In genomic region chr19:5913739-5914357, GRCh38 we compare ENCODE assay signal across 9 cellular contexts. TPM values are rescaled to one million over a fixed set of nuclear protein-coding genes. Genes with fewer than 3 reads are reported as not detected.
DNase-seq lines count a peak whose midpoint lies in the region; ATAC-seq, FAIRE-seq and TF ChIP-seq lines count a peak whose summit lies in the region.
"Had no signal": no experiment of that assay in that cellular context is flagged by ENCODE, and none has a peak within 500 bp of the region (broad histone marks: within the 10 kb centered on the region; RNA-seq: fewer than 3 reads in every experiment).

Gene CAPS, plus strand, starts transcription at chr19:5914254. Its CDS starts 153 bp downstream, at chr19:5914407.

- H3K4me3 Mint-ChIP-seq in activated T-cell treated with anti-CD3 and anti-CD28 coated beads, Interleukin-2, amount 50 U/mL, for 24 hours = no peak within 1 kb of the TSS
- no peak within 1 kb of the TSS for H3K4me3 Mint-ChIP-seq in chondrocyte (ENCODE audit: unreplicated experiment)

- no peak; the same call in 1 of the 2 replicates for TF ChIP-seq RAD21 in HepG2 (CRISPR knock-in tag; IDR thresholded peaks at IDR 0.05)

- FAIRE-seq in HepG2 (lab: Jason Lieb, UNC) = peak; percentile 42

- 33% methylated on average over 5 of the region's 10 CpGs for WGBS in HepG2 (ENCODE audit: low lambda C conversion rate)
- 70% methylated on average over 10 of the region's 10 CpGs; no CpG with 5 or more reads in 1 of the 2 donors for WGBS in upper lobe of left lung, 2 donors

- CTCF ChIA-PET in HepG2 (lab: Yijun Ruan, JAX; ENCODE audit: low intra/inter-chr PET ratio, low total read pairs) = no interaction called here

- no peaks in the 10 kb centered on the region for H4K20me1 ChIP-seq in HepG2 (ENCODE audit: insufficient read depth, low read length)

- no peak for TF ChIP-seq EP300 in HepG2 (IDR thresholded peaks at IDR 0.05; ENCODE audit: low read depth in 2 of 2, low read length in 2 of 2)
- TF ChIP-seq EP300 in HepG2 (CRISPR knock-in tag; IDR thresholded peaks at IDR 0.05; ENCODE audit: borderline replicate concordance) = no peak
- no peak for TF ChIP-seq EP300 in upper lobe of left lung (IDR thresholded peaks at IDR 0.05)

- H3K4me2 ChIP-seq in HepG2 (ENCODE audit: low read depth, low read length) = peak within 1 kb of the TSS; percentile 53

- H3K79me2 ChIP-seq in HepG2 (ENCODE audit: insufficient read depth, low read length) = no peaks in the 10 kb centered on the region

- H3K36me3 ChIP-seq in HepG2 (replicated peaks in 1 of 2; ENCODE audit: control insufficient read depth in 1 of 2, insufficient read depth in 2 of 2, low read length in 2 of 2) = peaks cover 14 to 24% of the 10 kb centered on the region in 2 experiments; a peak in 4 of 5 replicates
- peaks cover 4 to 69% (median 47%) of the 10 kb centered on the region in 4 donors for H3K36me3 ChIP-seq in upper lobe of left lung
- peaks cover 40% of the 10 kb centered on the region for H3K36me3 ChIP-seq in WERI-Rb-1

- H3K4me3 ChIP-seq in HepG2 (replicated peaks in 1 of 3; ENCODE audit: insufficient read depth in 1 of 3, low read depth in 2 of 3, low read length in 3 of 3) (no peak within 1 kb of the TSS), upper lobe of left lung (peak within 1 kb of the TSS in 3 of 4 donors; percentile 11 to 17 (median 11)), WERI-Rb-1 (ENCODE audit: low read depth, low read length) (no peak within 1 kb of the TSS)

- in situ Hi-C loops in HepG2 (cut with HindIII; ENCODE audit: extremely low pct_ligation_motif_present, low pct_unique_long_range_greater_than_20kb) = loop anchor here (5.0 kb wide), 1 partner anchor 38 kb away; no protein-coding TSS in a partner anchor

- ATAC-seq in HepG2 = peak; percentile 7
- ATAC-seq in upper lobe of left lung (ENCODE audit: low FRiP score in 2 of 2) = peak; percentile 65 to 84
- ATAC-seq in GM21717 (IDR thresholded peaks at IDR 0.05; ENCODE audit: unreplicated experiment) = no peak

- TF ChIP-seq CTCF in chondrocyte (IDR thresholded peaks at IDR 0.05) = no peak
- TF ChIP-seq CTCF in HepG2 (CRISPR knock-in tag; IDR thresholded peaks at IDR 0.05) = no peak
- no peak for TF ChIP-seq CTCF in upper lobe of left lung (IDR thresholded peaks at IDR 0.05)
- TF ChIP-seq CTCF in WERI-Rb-1 (IDR thresholded peaks at IDR 0.05; ENCODE audit: low read depth, low read length) = no peak

- H3K27ac ChIP-seq in HepG2 (ENCODE audit: extremely low read length, insufficient read depth, low read length) (peak within 1 kb of the TSS; percentile 32), upper lobe of left lung (peak within 1 kb of the TSS; percentile 23 to 63 (median 53)), WERI-Rb-1 (no peak within 1 kb of the TSS)
- H3K27ac ChIP-seq: C4-2B had no signal

- H3K27me3 Mint-ChIP-seq in activated T-cell treated with anti-CD3 and anti-CD28 coated beads, Interleukin-2, amount 50 U/mL, for 24 hours = no peaks in the 10 kb centered on the region
- no peaks in the 10 kb centered on the region for H3K27me3 Mint-ChIP-seq in chondrocyte (ENCODE audit: low read depth)

- H3K27me3 ChIP-seq in HepG2 (ENCODE audit: control insufficient read depth in 1 of 2, insufficient read depth in 2 of 2, low read length in 2 of 2) = no peaks in the 10 kb centered on the region
- no peaks in the 10 kb centered on the region for H3K27me3 ChIP-seq in upper lobe of left lung
- no peaks in the 10 kb centered on the region for H3K27me3 ChIP-seq in WERI-Rb-1 (ENCODE audit: insufficient read depth, low read depth, severe bottlenecking)

- peak within 1 kb of the TSS; percentile 41 for H3K27ac Mint-ChIP-seq in activated T-cell treated with anti-CD3 and anti-CD28 coated beads, Interleukin-2, amount 50 U/mL, for 24 hours
- H3K27ac Mint-ChIP-seq in chondrocyte (ENCODE audit: unreplicated experiment) = peak within 1 kb of the TSS; percentile 85

- DNase-seq in activated T-cell treated with anti-CD3 and anti-CD28 coated beads, Interleukin-2, amount 50 U/mL, for 24 hours = no peak
- DNase-seq in activated T-cell treated with anti-CD3 and anti-CD28 coated beads for 4 hours = no peak
- peak; percentile 95 for DNase-seq in chondrocyte (ENCODE audit: low spot score)
- peak; percentile 39 for DNase-seq in HepG2 (ENCODE audit: low spot score)
- DNase-seq in upper lobe of left lung = peak; percentile 56 to 89
- DNase-seq in activated T-cell treated with anti-CD3 and anti-CD28 coated beads, Interleukin-2, amount 50 U/mL, for 1 hour = no peak
- no peak for DNase-seq in WERI-Rb-1

- no peak within 1 kb of the TSS for H2AFZ ChIP-seq in HepG2 (ENCODE audit: low read length)

- TF ChIP-seq POLR2A in HepG2 (IDR thresholded peaks at IDR 0.05; ENCODE audit: insufficient read depth in 1 of 2, low read depth in 2 of 2, low read length in 2 of 2) = no peak
- peak in 1 of 4 donors; percentile 42 for TF ChIP-seq POLR2A in upper lobe of left lung (IDR thresholded peaks at IDR 0.05)

- H3K9me3 ChIP-seq in HepG2 (ENCODE audit: low read length) (no peaks in the 10 kb centered on the region), upper lobe of left lung (no peaks in the 10 kb centered on the region), WERI-Rb-1 (ENCODE audit: severe bottlenecking) (no peaks in the 10 kb centered on the region)

- BruUV-seq in HepG2 (replicated peaks; lab: Mats Ljungman, UMichigan) = no TSS peak

- no peaks in the 10 kb centered on the region for H3K9me3 Mint-ChIP-seq in activated T-cell treated with anti-CD3 and anti-CD28 coated beads, Interleukin-2, amount 50 U/mL, for 24 hours
- H3K9me3 Mint-ChIP-seq in chondrocyte (ENCODE audit: low read depth) = no peaks in the 10 kb centered on the region

- intact Hi-C loops in HepG2 (cut with micrococcal nuclease; ENCODE audit: unreplicated experiment) = no loop called here

- H3K9ac ChIP-seq in HepG2 (ENCODE audit: insufficient read depth, low read depth, low read length) = peak within 1 kb of the TSS; percentile 22; the same call in 1 of the 2 replicates

- POLR2A ChIA-PET in HepG2 (lab: Yijun Ruan, JAX) = interaction anchor here (0.7 to 2.7 kb wide), 3 partner anchors 10 to 110 kb away, joined by 3 to 13 read pairs (median 3); partner anchors contain the start of genes NDUFA11 and VMAC

- peaks cover 72% of the 10 kb centered on the region for H3K36me3 Mint-ChIP-seq in activated T-cell treated with anti-CD3 and anti-CD28 coated beads, Interleukin-2, amount 50 U/mL, for 24 hours (ENCODE audit: low read depth)
- peaks cover 11% of the 10 kb centered on the region for H3K36me3 Mint-ChIP-seq in chondrocyte (ENCODE audit: low read depth)

- H3K4me1 ChIP-seq in HepG2 (ENCODE audit: insufficient read depth, low read length) (peaks cover 68% of the 10 kb centered on the region), upper lobe of left lung (peaks cover 6 to 22% (median 20%) of the 10 kb centered on the region in 4 donors)

- H3K4me1 Mint-ChIP-seq in activated T-cell treated with anti-CD3 and anti-CD28 coated beads, Interleukin-2, amount 50 U/mL, for 24 hours (ENCODE audit: low read depth) = no peaks in the 10 kb centered on the region
- H3K4me1 Mint-ChIP-seq in chondrocyte (ENCODE audit: low read depth) = peaks cover 12% of the 10 kb centered on the region

TF ChIP-seq in HepG2, 621 proteins besides CTCF, POLR2A, EP300 and RAD21 (continues in another document):
- TF ChIP-seq ZNF780A (CRISPR knock-in tag; IDR thresholded peaks at IDR 0.05) (no peak), ATF7-NPFF (CRISPR knock-in tag; IDR thresholded peaks at IDR 0.05; ENCODE audit: low read depth) (no peak), HNRNPLL (IDR thresholded peaks at IDR 0.05; ENCODE audit: low read depth, low read length, poor library complexity, severe bottlenecking) (peak; percentile 8), HDAC1 (CRISPR knock-in tag; IDR thresholded peaks at IDR 0.05) (0 out of 2 replicates have a peak, but pooled peaks have one; percentile 35), TCF7L2 (IDR thresholded peaks at IDR 0.05; ENCODE audit: low read depth, low read length) (no peak), ZNF768 (CRISPR knock-in tag; IDR thresholded peaks at IDR 0.05) (peak; percentile 100), NCOA1 (CRISPR knock-in tag; IDR thresholded peaks at IDR 0.05) (no peak), NKX3-1 (CRISPR knock-in tag; IDR thresholded peaks at IDR 0.05) (no peak), AGO1 (IDR thresholded peaks at IDR 0.05; ENCODE audit: low read depth, low read length, poor library complexity, severe bottlenecking) (peak; percentile 30), GATAD1 (CRISPR knock-in tag; IDR thresholded peaks at IDR 0.05) (no peak), GATA4 (IDR thresholded peaks at IDR 0.05; ENCODE audit: borderline replicate concordance, low read depth) (no peak), HMG20A (CRISPR knock-in tag; IDR thresholded peaks at IDR 0.05; ENCODE audit: borderline replicate concordance) (no peak)

RNA-seq across cellular contexts. Expression of gene CAPS, which starts in this region (rescaled TPM):
- total RNA-seq in chondrocyte (7.2 to 11.9 TPM (median 10.5 TPM) in 3 replicates), HepG2 (2016; rRNA removed; fragmentation: Illumina TruSeq; extraction: Trizol) (1.7 and 3.1 TPM in 2 replicates), upper lobe of left lung (100 to 1,000 TPM in 4 of 6 donors, 10 to 100 TPM in 2; 20.6 to 414 (median 115) TPM)
- 0.40 and 0.53 TPM in 2 replicates for total RNA-seq in HepG2 (2016; cell fraction: cytosol; rRNA removed; fragmentation: Illumina TruSeq; extraction: Trizol; ENCODE audit: low read depth)
- 1.1 and 3.0 TPM in 2 replicates for total RNA-seq in HepG2 (2016; cell fraction: insoluble cytoplasmic fraction; rRNA removed; fragmentation: Illumina TruSeq; extraction: Trizol)
- 1.2 and 1.4 TPM in 2 replicates for total RNA-seq in HepG2 (2016; cell fraction: membrane; rRNA removed; fragmentation: Illumina TruSeq; extraction: Trizol)
- total RNA-seq in HepG2 (2016; cell fraction: nucleus; rRNA removed; fragmentation: Illumina TruSeq; extraction: Trizol) = 2.6 and 2.9 TPM in 2 replicates
- 3.1 and 4.5 TPM in 2 replicates for polyA plus RNA-seq in HepG2 (2011; rRNA removed)
- 2.9 and 3.5 TPM in 2 replicates for polyA plus RNA-seq in HepG2 (2011; cell fraction: cytosol; rRNA removed)
- 19.5 and 22.9 TPM in 2 replicates for polyA plus RNA-seq in HepG2 (2011; cell fraction: nucleus; rRNA removed)
- 1.8 and 1.9 TPM in 2 replicates for polyA plus RNA-seq in HepG2 (2012)
- polyA plus RNA-seq in HepG2 (2016; cell fraction: cytosol; fragmentation: Illumina TruSeq; extraction: Trizol; ENCODE audit: low read depth) = 0.40 and 0.43 TPM in 2 replicates
- polyA plus RNA-seq in HepG2 (2016; cell fraction: insoluble cytoplasmic fraction; fragmentation: Illumina TruSeq; extraction: Trizol; ENCODE audit: low read depth) = 1.1 and 1.4 TPM in 2 replicates
- 0.61 and 0.87 TPM in 2 replicates for polyA plus RNA-seq in HepG2 (2016; cell fraction: membrane; fragmentation: Illumina TruSeq; extraction: Trizol; ENCODE audit: low read depth)
- 10.1 and 13.8 TPM in 2 replicates for polyA plus RNA-seq in HepG2 (2016; cell fraction: nucleus; fragmentation: Illumina TruSeq; extraction: Trizol; ENCODE audit: insufficient read depth, low read depth)
- 0.28 and 3.1 TPM in 2 replicates for polyA minus RNA-seq in HepG2 (2011; rRNA and poly(A)+ RNA removed; ENCODE audit: low replicate concordance)
- polyA minus RNA-seq in HepG2 (2011; cell fraction: cytosol; rRNA and poly(A)+ RNA removed) = 0.40 and 1.1 TPM in 2 replicates
- polyA minus RNA-seq in HepG2 (2011; cell fraction: nucleus; rRNA and poly(A)+ RNA removed) = 3.0 and 3.1 TPM in 2 replicates

Comparison
In these comparisons a context has a peak if more than half of its experiments do, and no peak if none do; other contexts are left out.
1. DNase-seq: peak in chondrocyte (single experiment), HepG2 (single experiment) and upper lobe of left lung (2 of 2); none in activated T-cell treated with anti-CD3 and anti-CD28 coated beads, Interleukin-2, amount 50 U/mL, for 24 hours (single experiment), activated T-cell treated with anti-CD3 and anti-CD28 coated beads for 4 hours (single experiment), activated T-cell treated with anti-CD3 and anti-CD28 coated beads, Interleukin-2, amount 50 U/mL, for 1 hour (single experiment) and WERI-Rb-1 (single experiment).
2. H3K4me3 ChIP-seq: peak in upper lobe of left lung (3 of 4); none in HepG2 (0 of 3) and WERI-Rb-1 (single experiment).